Comparison of ENCODE assay signal across 22 cellular contexts in genomic region chr2:184137955-184138354, GRCh38.
"Had no signal": no experiment of that assay in that cellular context is flagged by ENCODE, and none has a peak within 500 bp of the region (broad histone marks: within the 10 kb centered on the region; RNA-seq: fewer than 3 reads in every experiment).

No MANE protein-coding gene starts in this region.

- H3K36me3 ChIP-seq: neutrophil, sigmoid colon, stomach, thoracic aorta, uterus had no signal

- H3K4me1 ChIP-seq: foreskin keratinocyte, sigmoid colon, stomach, uterus had no signal

- H3K27me3 Mint-ChIP-seq: naive thymus-derived CD4-positive, alpha-beta T cell; stimulated activated naive B cell treated with anti-CD40 and anti-IgM and Interleukin-4, amounts not matched to agents 10 μg/mL and 1 μg/mL and 100 μg/mL, for 72 hours; type B pancreatic cell had no signal

- H3K9me3 Mint-ChIP-seq: type B pancreatic cell had no signal

- H3K36me3 Mint-ChIP-seq: naive thymus-derived CD4-positive, alpha-beta T cell; stimulated activated naive B cell treated with anti-CD40 and anti-IgM and Interleukin-4, amounts not matched to agents 10 μg/mL and 1 μg/mL and 100 μg/mL, for 72 hours; type B pancreatic cell had no signal

- H3K4me3 Mint-ChIP-seq: endodermal cell; naive thymus-derived CD4-positive, alpha-beta T cell; nephron progenitor cell; stimulated activated naive B cell treated with anti-CD40 and anti-IgM and Interleukin-4, amounts not matched to agents 10 μg/mL and 1 μg/mL and 100 μg/mL, for 72 hours; type B pancreatic cell had no signal

- DNase-seq: dermis blood vessel endothelial cell; effector CD4-positive, alpha-beta T cell; endodermal cell; erythroblast; foreskin keratinocyte; head of caudate nucleus; hippocampal formation; kidney glomerular epithelial cell; mesendoderm; naive thymus-derived CD4-positive, alpha-beta T cell; nephron progenitor cell; sigmoid colon; stimulated activated CD4-positive, alpha-beta T cell treated with anti-CD3 and anti-CD28 coated beads, Interleukin-2, amount 100 ng/mL, for 24 hours; stimulated activated CD4-positive, alpha-beta T cell treated with anti-CD3 and anti-CD28 coated beads, Interleukin-4, amount 100 ng/mL, for 4 hours; stimulated activated naive B cell treated with anti-CD40 and anti-IgM and Interleukin-4, amounts not matched to agents 10 μg/mL and 1 μg/mL and 100 μg/mL, for 72 hours; stomach; substantia nigra; uterus had no signal

- H3K9me3 ChIP-seq: thoracic aorta, uterus had no signal

- H3K27me3 ChIP-seq: foreskin keratinocyte, neutrophil, sigmoid colon, stomach, uterus had no signal

- ATAC-seq: foreskin keratinocyte; naive thymus-derived CD4-positive, alpha-beta T cell had no signal

- H3K4me3 ChIP-seq: sigmoid colon, skin epidermis, stomach, thoracic aorta, uterus had no signal

- H3K27ac Mint-ChIP-seq: endodermal cell; naive thymus-derived CD4-positive, alpha-beta T cell; nephron progenitor cell; stimulated activated naive B cell treated with anti-CD40 and anti-IgM and Interleukin-4, amounts not matched to agents 10 μg/mL and 1 μg/mL and 100 μg/mL, for 72 hours; type B pancreatic cell had no signal

- H3K27ac ChIP-seq: foreskin keratinocyte, neutrophil, sigmoid colon, skin epidermis, stomach, thoracic aorta, uterus had no signal

- H3K4me1 Mint-ChIP-seq: endodermal cell; naive thymus-derived CD4-positive, alpha-beta T cell; nephron progenitor cell; stimulated activated naive B cell treated with anti-CD40 and anti-IgM and Interleukin-4, amounts not matched to agents 10 μg/mL and 1 μg/mL and 100 μg/mL, for 72 hours had no signal
